Comparison of ENCODE assay signal across 8 cellular contexts in genomic region chrX:53081925-53082772, GRCh38. TPM values are rescaled to one million over a fixed set of nuclear protein-coding genes. Genes with fewer than 3 reads are reported as not detected.
DNase-seq lines count a peak whose midpoint lies in the region; ATAC-seq and TF ChIP-seq lines count a peak whose summit lies in the region.

TSS of gene TSPYL2 (plus strand) at chrX:53082367. CDS start at chrX:53082499, 132 bp downstream.

- TF ChIP-seq CTCF in Panc1 (IDR thresholded peaks at IDR 0.05), result no peak

- H3K36me3 ChIP-seq in Panc1 (ENCODE audit: control insufficient read depth, insufficient read depth, low read length) (no peaks in the 10 kb centered on the region), muscle layer of colon (ENCODE audit: insufficient read depth, low read length) (peaks cover 28% of the 10 kb centered on the region)

- H3K4me1 Mint-ChIP-seq in activated T-cell treated with anti-CD3 and anti-CD28 coated beads, Interleukin-2, amount 50 U/mL, for 4 hours (ENCODE audit: low read depth), result peaks cover 43% of the 10 kb centered on the region

- ATAC-seq in GM21723 (IDR thresholded peaks at IDR 0.05; ENCODE audit: unreplicated experiment) (peak; percentile 93), Panc1 (peak; percentile 95), esophagus mucosa (peak; percentile 93)
- ATAC-seq in activated T-cell treated with anti-CD3 and anti-CD28 coated beads, Interleukin-2, amount 50 U/mL, for 4 hours, result peak; percentile 88 to 89

- H3K27ac ChIP-seq in Panc1 (ENCODE audit: low read length) (peak within 1 kb of the TSS; percentile 69), muscle layer of colon (ENCODE audit: low read depth, low read length) (peak within 1 kb of the TSS; percentile 76)

- CTCF ChIA-PET in Panc1 (lab: Charles Lee), result interaction anchor here (0.6 kb wide), 3 partner anchors 9 to 1013 kb away, joined by 3 to 10 read pairs (median 3); no protein-coding TSS in a partner anchor

- H3K9me3 ChIP-seq in Panc1 (ENCODE audit: control insufficient read depth, insufficient read depth, low read depth, low read length) (no peaks in the 10 kb centered on the region), muscle layer of colon (ENCODE audit: low read length) (no peaks in the 10 kb centered on the region)

- POLR2A ChIA-PET in Panc1 (lab: Charles Lee), result no interaction called here

- no peaks in the 10 kb centered on the region for H3K27me3 ChIP-seq in Panc1 (ENCODE audit: control insufficient read depth, insufficient read depth, low read length)
- H3K27me3 ChIP-seq in muscle layer of colon (ENCODE audit: control insufficient read depth in 1 of 2, insufficient read depth in 2 of 2, low read length in 2 of 2), result no peaks in the 10 kb centered on the region

- no TSS peak for BruUV-seq in Panc1 (replicated peaks; lab: Mats Ljungman, UMichigan)

- H3K4me1 ChIP-seq in Panc1 (ENCODE audit: control insufficient read depth, insufficient read depth, low read length) (peaks cover 3% of the 10 kb centered on the region), muscle layer of colon (ENCODE audit: insufficient read depth, low read length) (peaks cover 37% of the 10 kb centered on the region)

- in situ Hi-C loops in Panc1 (cut with HindIII; ENCODE audit: low pct_unique_long_range_greater_than_20kb, low sequenced_read_pairs), result no loop called here

- DNase-seq in DMS53 (lab: John Stamatoyannopoulos, UW), result peak; percentile 98
- peak; percentile 60 for DNase-seq in KG1 (lab: John Stamatoyannopoulos, UW)
- peak; percentile 81 for DNase-seq in Panc1 (ENCODE audit: low read depth, low spot score)
- DNase-seq in activated T-cell treated with anti-CD3 and anti-CD28 coated beads, Interleukin-2, amount 50 U/mL, for 4 hours, result peak; percentile 92
- peak; percentile 77 for DNase-seq in stimulated activated CD8-positive, alpha-beta memory T cell treated with anti-CD3 and anti-CD28 coated beads, Interleukin-7, amount 100 ng/mL, for 24 hours (ENCODE audit: low read depth)

- H3K4me3 ChIP-seq in Panc1 (ENCODE audit: low read depth in 2 of 2, low read length in 2 of 2), result peak within 1 kb of the TSS; percentile 76 to 78
- H3K4me3 ChIP-seq in muscle layer of colon (ENCODE audit: low read depth in 1 of 2, low read length in 2 of 2), result peak within 1 kb of the TSS; percentile 45 to 82

- intact Hi-C loops in Panc1 (cut with micrococcal nuclease; ENCODE audit: unreplicated experiment), result no loop called here

- H3K27me3 Mint-ChIP-seq in activated T-cell treated with anti-CD3 and anti-CD28 coated beads, Interleukin-2, amount 50 U/mL, for 4 hours (ENCODE audit: low read depth), result no peaks in the 10 kb centered on the region

- peak within 1 kb of the TSS; percentile 84 for H3K9ac ChIP-seq in muscle layer of colon (ENCODE audit: low read length)

- no peaks in the 10 kb centered on the region for H3K9me3 Mint-ChIP-seq in activated T-cell treated with anti-CD3 and anti-CD28 coated beads, Interleukin-2, amount 50 U/mL, for 4 hours

- peaks cover 27% of the 10 kb centered on the region for H3K36me3 Mint-ChIP-seq in activated T-cell treated with anti-CD3 and anti-CD28 coated beads, Interleukin-2, amount 50 U/mL, for 4 hours (ENCODE audit: insufficient read depth)

- peak within 1 kb of the TSS; percentile 94 for H3K4me3 Mint-ChIP-seq in activated T-cell treated with anti-CD3 and anti-CD28 coated beads, Interleukin-2, amount 50 U/mL, for 4 hours

RNA-seq across cellular contexts. Expression of gene TSPYL2, which starts in this region (rescaled TPM):
- total RNA-seq in Panc1 (2021; ENCODE audit: unreplicated experiment), result 25.0 TPM
- 22.7 TPM for polyA plus RNA-seq in Panc1 (2012; ENCODE audit: insufficient read length)
- total RNA-seq in activated T-cell treated with anti-CD3 and anti-CD28 coated beads, Interleukin-2, amount 50 U/mL, for 4 hours, result 10 to 100 TPM; 55.8 to 73.3 (median 69.3) TPM
- 2.5 TPM for total RNA-seq in esophagus mucosa

Comparison
In these comparisons a context has a peak if more than half of its experiments do, and no peak if none do; other contexts are left out.
1. Peak in every context shown above with its lines: DNase-seq, ATAC-seq, H3K4me3 ChIP-seq and H3K27ac ChIP-seq.